ENCODE assay signal across 8 cellular contexts in the genomic region with DNA sequence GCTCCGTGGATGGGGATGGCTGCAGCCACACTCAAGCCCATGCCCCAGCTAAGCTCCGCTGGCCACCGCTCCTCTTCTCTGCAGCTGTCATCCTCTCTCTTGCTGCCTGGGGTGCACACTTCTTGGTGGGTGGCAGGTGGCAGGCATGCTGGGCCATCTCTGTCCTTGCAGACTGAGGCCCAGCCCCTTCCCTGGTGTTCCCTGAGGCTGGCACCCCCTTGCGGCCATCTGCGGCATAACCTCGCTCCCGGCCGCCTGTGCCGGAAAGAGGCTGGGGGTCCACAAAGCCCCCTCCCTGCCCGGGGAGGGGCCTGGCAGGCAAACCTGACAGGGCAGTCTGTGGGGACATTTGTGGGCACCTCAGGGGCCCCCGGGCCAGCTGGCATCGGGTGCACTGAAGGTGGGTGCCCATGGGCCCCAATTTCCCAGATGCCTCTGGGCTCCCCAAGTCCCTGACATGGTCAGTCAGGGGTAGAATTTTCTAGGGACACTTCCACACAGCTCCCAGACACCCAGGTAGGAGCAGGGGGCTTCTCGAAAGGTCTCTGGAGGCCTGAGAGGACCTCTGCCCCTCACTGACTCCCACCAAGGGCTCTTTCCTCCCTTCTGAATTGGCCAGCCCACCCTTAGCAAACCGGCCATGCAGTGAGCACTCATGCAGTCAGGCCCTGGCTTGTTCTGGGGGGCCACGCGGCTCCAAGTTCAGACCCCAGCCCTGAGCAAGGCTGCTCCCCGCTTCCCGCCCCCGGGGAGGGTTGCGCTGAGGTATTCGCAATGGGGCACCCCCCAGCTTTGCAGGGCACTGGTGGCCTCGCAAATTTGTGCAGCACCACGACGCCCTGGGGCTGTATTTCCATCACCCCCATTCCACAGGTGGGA. TPM values are rescaled to one million over a fixed set of nuclear protein-coding genes. Genes with fewer than 3 reads are reported as not detected.
DNase-seq lines count a peak whose midpoint lies in the region; ATAC-seq, FAIRE-seq and TF ChIP-seq lines count a peak whose summit lies in the region.

No MANE protein-coding gene starts in this region.

- no peak overlapping the region for H3K4me2 ChIP-seq in GM23338
- no peak overlapping the region for H3K4me2 ChIP-seq in HepG2 (ENCODE audit: low read depth, low read length)

- H3K9ac ChIP-seq in HepG2 (ENCODE audit: insufficient read depth, low read depth, low read length): no peak overlapping the region

- FAIRE-seq in HepG2 (lab: Jason Lieb, UNC): no peak

- no peak overlapping the region for H3K4me3 Mint-ChIP-seq in GM23338
- H3K4me3 Mint-ChIP-seq in T-cell: no peak overlapping the region

- CTCF ChIA-PET in T-cell (lab: Charles Lee) (interaction anchor here in 1 of 2 donors (0.6 kb wide), 1 partner anchor 12 kb away, joined by 3 read pairs; no protein-coding TSS in a partner anchor), HepG2 (lab: Yijun Ruan, JAX; ENCODE audit: low intra/inter-chr PET ratio, low total read pairs) (interaction anchor here (0.9 to 1.8 kb wide), 2 partner anchors 8 to 103 kb away, joined by 6 to 8 read pairs; no protein-coding TSS in a partner anchor)

- no peak overlapping the region for H3K27ac Mint-ChIP-seq in GM23338
- H3K27ac Mint-ChIP-seq in T-cell: no peak overlapping the region

- H3K27ac ChIP-seq in GM23338 (ENCODE audit: low read depth) (no peak overlapping the region), HepG2 (ENCODE audit: extremely low read length, insufficient read depth, low read length) (no peak overlapping the region), stomach (no peak overlapping the region)

- DNase-seq in AG20443 (ENCODE audit: low spot score): peak; percentile 81
- DNase-seq in GM23338 (ENCODE audit: low spot score): peak; percentile 76
- peak in 27 of 34 experiments; percentile 6 to 55 (median 37) for DNase-seq in T-cell
- DNase-seq in astrocyte of the hippocampus (ENCODE audit: low read depth, low spot score): peak; percentile 61
- DNase-seq in HepG2 (ENCODE audit: low spot score): peak; percentile 25
- DNase-seq in stomach: peak; percentile 53
- no peak for DNase-seq in mesenteric fat pad (ENCODE audit: low spot score)

- H3K4me1 Mint-ChIP-seq in GM23338 (peaks cover 6% of the 10 kb centered on the region; the same call in 1 of the 3 replicates), T-cell (peaks cover 2 to 14% (median 10%) of the 10 kb centered on the region in 3 donors)

- no peak for TF ChIP-seq POLR2A in HepG2 (IDR thresholded peaks at IDR 0.05; ENCODE audit: insufficient read depth in 1 of 2, low read depth in 2 of 2, low read length in 2 of 2)
- TF ChIP-seq POLR2A in stomach (IDR thresholded peaks at IDR 0.05): no peak

- in situ Hi-C loops in HepG2 (cut with HindIII; ENCODE audit: extremely low pct_ligation_motif_present, low pct_unique_long_range_greater_than_20kb): loop anchor here (5.0 to 10.0 kb wide), 2 partner anchors 102 to 330 kb away; no protein-coding TSS in a partner anchor

- peak; percentile 71 for TF ChIP-seq RAD21 in HepG2 (CRISPR knock-in tag; IDR thresholded peaks at IDR 0.05)

- H3K9me3 ChIP-seq in HepG2 (ENCODE audit: low read length) (no peaks in the 10 kb centered on the region), stomach (no peaks in the 10 kb centered on the region)

- H4K20me1 ChIP-seq in GM23338 (replicated peaks; ENCODE audit: insufficient read depth) (no peaks in the 10 kb centered on the region), HepG2 (ENCODE audit: insufficient read depth, low read length) (no peaks in the 10 kb centered on the region)

- no peaks in the 10 kb centered on the region for H3K9me3 Mint-ChIP-seq in GM23338
- H3K9me3 Mint-ChIP-seq in T-cell: no peaks in the 10 kb centered on the region

- no peaks in the 10 kb centered on the region for H3K36me3 Mint-ChIP-seq in GM23338 (ENCODE audit: low read depth)
- no peaks in the 10 kb centered on the region for H3K36me3 Mint-ChIP-seq in T-cell

- H2AFZ ChIP-seq in GM23338 (peak overlapping the region; percentile 66; the same call in 1 of the 2 replicates), HepG2 (ENCODE audit: low read length) (no peak overlapping the region)

- H3K4me3 ChIP-seq in GM23338: no peak overlapping the region
- H3K4me3 ChIP-seq in HepG2 (replicated peaks in 1 of 3; ENCODE audit: insufficient read depth in 1 of 3, low read depth in 2 of 3, low read length in 3 of 3): no peak overlapping the region
- H3K4me3 ChIP-seq in stomach: no peak overlapping the region

- no TSS peak for BruUV-seq in HepG2 (replicated peaks; lab: Mats Ljungman, UMichigan)

- TF ChIP-seq CTCF in GM23338 (conservative IDR thresholded peaks at IDR 0.05; ENCODE audit: low read depth in 2 of 2): peak; percentile 85 to 86
- peak; percentile 85 for TF ChIP-seq CTCF in HepG2 (CRISPR knock-in tag; IDR thresholded peaks at IDR 0.05)
- peak in 5 of 7 experiments; percentile 42 to 90 (median 66) for TF ChIP-seq CTCF in stomach (IDR thresholded peaks at IDR 0.05)

- intact Hi-C loops in HepG2 (cut with micrococcal nuclease; ENCODE audit: unreplicated experiment): loop anchor here (5.0 kb wide), 1 partner anchor 227 kb away; no protein-coding TSS in a partner anchor
- intact Hi-C loops in stomach (cut with DNase I; ENCODE audit: low total_unique reads): loop anchor here (2.0 to 5.0 kb wide), 3 partner anchors 102 to 226 kb away; no protein-coding TSS in a partner anchor

- TF ChIP-seq EP300 in HepG2 (IDR thresholded peaks at IDR 0.05; ENCODE audit: low read depth in 2 of 2, low read length in 2 of 2) (no peak), HepG2 (CRISPR knock-in tag; IDR thresholded peaks at IDR 0.05; ENCODE audit: borderline replicate concordance) (no peak), stomach (IDR thresholded peaks at IDR 0.05) (no peak)

- H3K36me3 ChIP-seq in GM23338 (ENCODE audit: insufficient read depth) (no peaks in the 10 kb centered on the region), HepG2 (replicated peaks in 1 of 2; ENCODE audit: control insufficient read depth in 1 of 2, insufficient read depth in 2 of 2, low read length in 2 of 2) (no peaks in the 10 kb centered on the region), stomach (no peaks in the 10 kb centered on the region)

- H3F3A ChIP-seq in GM23338 (replicated peaks; ENCODE audit: low read depth): no peaks in the 10 kb centered on the region

- peaks cover 21% of the 10 kb centered on the region for H3K27me3 Mint-ChIP-seq in GM23338 (ENCODE audit: insufficient read depth, low read depth, poor library complexity)
- peaks cover 10 to 15% of the 10 kb centered on the region in 2 donors for H3K27me3 Mint-ChIP-seq in T-cell

- no peaks in the 10 kb centered on the region for H3K9me2 ChIP-seq in GM23338 (ENCODE audit: insufficient read depth)

- no peaks in the 10 kb centered on the region for H3K27me3 ChIP-seq in GM23338 (ENCODE audit: insufficient read depth)
- H3K27me3 ChIP-seq in HepG2 (ENCODE audit: control insufficient read depth in 1 of 2, insufficient read depth in 2 of 2, low read length in 2 of 2): peaks cover 11 to 37% of the 10 kb centered on the region in 2 experiments
- peaks cover 0 to 57% (median 10%) of the 10 kb centered on the region in 3 donors for H3K27me3 ChIP-seq in stomach

- POLR2A ChIA-PET in T-cell (lab: Charles Lee) (no interaction called here), HepG2 (lab: Yijun Ruan, JAX) (no interaction called here)

- WGBS in HepG2 (ENCODE audit: low lambda C conversion rate): 53% methylated on average over 4 of the region's 24 CpGs
- WGBS in stomach, 5 donors: 53 to 73% (median 58%) methylated on average over 17 to 24 of the region's 24 CpGs

- ATAC-seq in GM23338 (peak; percentile 63), T-cell (replicated peaks in 1 of 4) (no peak), HepG2 (peak; percentile 46), HG02763 (IDR thresholded peaks at IDR 0.05; ENCODE audit: unreplicated experiment) (no peak)

- H3K4me1 ChIP-seq in GM23338 (ENCODE audit: insufficient read depth): no peaks in the 10 kb centered on the region
- peaks cover 36% of the 10 kb centered on the region for H3K4me1 ChIP-seq in HepG2 (ENCODE audit: insufficient read depth, low read length)
- H3K4me1 ChIP-seq in stomach: peaks cover 7 to 21% (median 14%) of the 10 kb centered on the region in 4 donors

- H3K79me2 ChIP-seq in GM23338 (replicated peaks; ENCODE audit: insufficient read depth): no peaks in the 10 kb centered on the region
- H3K79me2 ChIP-seq in HepG2 (ENCODE audit: insufficient read depth, low read length): no peaks in the 10 kb centered on the region

RNA-seq across cellular contexts. Expression of gene TH, which starts 23.5 kb away (rescaled TPM):
- total RNA-seq in GM23338 (2014; rRNA removed; shearing (Covaris generic)): not detected in 2 replicates
- polyA plus RNA-seq in GM23338 (2016; fragmentation: Nextera tagmentation; extraction: Ambion mirVana) (0.34 TPM in 1 of 2 replicates, not detected in the other), HepG2 (2011; rRNA removed) (0.36 and 0.42 TPM in 2 replicates), stomach (1 to 10 TPM in 1 of 3 donors, under 1 TPM in 1, not detected in 1; 0.13 to 1.7 TPM)
- total RNA-seq in T-cell (not detected), HepG2 (2016; rRNA removed; fragmentation: Illumina TruSeq; extraction: Trizol) (not detected in 2 replicates), stomach (not detected), mesenteric fat pad (not detected)
- total RNA-seq in HepG2 (2016; cell fraction: cytosol; rRNA removed; fragmentation: Illumina TruSeq; extraction: Trizol; ENCODE audit: low read depth): not detected in 2 replicates
- total RNA-seq in HepG2 (2016; cell fraction: insoluble cytoplasmic fraction; rRNA removed; fragmentation: Illumina TruSeq; extraction: Trizol): not detected in 2 replicates
- total RNA-seq in HepG2 (2016; cell fraction: membrane; rRNA removed; fragmentation: Illumina TruSeq; extraction: Trizol): not detected in 2 replicates
- not detected in 2 replicates for total RNA-seq in HepG2 (2016; cell fraction: nucleus; rRNA removed; fragmentation: Illumina TruSeq; extraction: Trizol)
- polyA plus RNA-seq in HepG2 (2011; cell fraction: cytosol; rRNA removed): 0.08 and 0.15 TPM in 2 replicates
- 3.1 and 4.3 TPM in 2 replicates for polyA plus RNA-seq in HepG2 (2011; cell fraction: nucleus; rRNA removed)
- polyA plus RNA-seq in HepG2 (2012): not detected in 2 replicates
- not detected in 2 replicates for polyA plus RNA-seq in HepG2 (2016; cell fraction: cytosol; fragmentation: Illumina TruSeq; extraction: Trizol; ENCODE audit: low read depth)
- not detected in 2 replicates for polyA plus RNA-seq in HepG2 (2016; cell fraction: insoluble cytoplasmic fraction; fragmentation: Illumina TruSeq; extraction: Trizol; ENCODE audit: low read depth)
- polyA plus RNA-seq in HepG2 (2016; cell fraction: membrane; fragmentation: Illumina TruSeq; extraction: Trizol; ENCODE audit: low read depth): not detected in 2 replicates
- not detected in 2 replicates for polyA plus RNA-seq in HepG2 (2016; cell fraction: nucleus; fragmentation: Illumina TruSeq; extraction: Trizol; ENCODE audit: insufficient read depth, low read depth)
- polyA minus RNA-seq in HepG2 (2011; rRNA and poly(A)+ RNA removed; ENCODE audit: low replicate concordance): not detected in 2 replicates
- not detected in 2 replicates for polyA minus RNA-seq in HepG2 (2011; cell fraction: cytosol; rRNA and poly(A)+ RNA removed)
- polyA minus RNA-seq in HepG2 (2011; cell fraction: nucleus; rRNA and poly(A)+ RNA removed): not detected in 2 replicates

RNA-seq across cellular contexts. Expression of gene INS, which starts 34.1 kb away (rescaled TPM):
- total RNA-seq in GM23338 (2014; rRNA removed; shearing (Covaris generic)): not detected in 2 replicates
- polyA plus RNA-seq in GM23338 (2016; fragmentation: Nextera tagmentation; extraction: Ambion mirVana): not detected in 2 replicates
- total RNA-seq in T-cell: under 1 TPM in 2 of 5 donors, not detected in 3; 0.53 to 0.82 TPM
- not detected in 2 replicates for total RNA-seq in HepG2 (2016; rRNA removed; fragmentation: Illumina TruSeq; extraction: Trizol)
- not detected in 2 replicates for total RNA-seq in HepG2 (2016; cell fraction: cytosol; rRNA removed; fragmentation: Illumina TruSeq; extraction: Trizol; ENCODE audit: low read depth)
- not detected in 2 replicates for total RNA-seq in HepG2 (2016; cell fraction: insoluble cytoplasmic fraction; rRNA removed; fragmentation: Illumina TruSeq; extraction: Trizol)
- not detected in 2 replicates for total RNA-seq in HepG2 (2016; cell fraction: membrane; rRNA removed; fragmentation: Illumina TruSeq; extraction: Trizol)
- total RNA-seq in HepG2 (2016; cell fraction: nucleus; rRNA removed; fragmentation: Illumina TruSeq; extraction: Trizol): not detected in 2 replicates
- not detected in 2 replicates for polyA plus RNA-seq in HepG2 (2011; rRNA removed)
- not detected in 2 replicates for polyA plus RNA-seq in HepG2 (2011; cell fraction: cytosol; rRNA removed)
- not detected in 2 replicates for polyA plus RNA-seq in HepG2 (2011; cell fraction: nucleus; rRNA removed)
- polyA plus RNA-seq in HepG2 (2012): not detected in 2 replicates
- polyA plus RNA-seq in HepG2 (2016; cell fraction: cytosol; fragmentation: Illumina TruSeq; extraction: Trizol; ENCODE audit: low read depth): not detected in 2 replicates
- polyA plus RNA-seq in HepG2 (2016; cell fraction: insoluble cytoplasmic fraction; fragmentation: Illumina TruSeq; extraction: Trizol; ENCODE audit: low read depth): not detected in 2 replicates
- polyA plus RNA-seq in HepG2 (2016; cell fraction: membrane; fragmentation: Illumina TruSeq; extraction: Trizol; ENCODE audit: low read depth): not detected in 2 replicates
- polyA plus RNA-seq in HepG2 (2016; cell fraction: nucleus; fragmentation: Illumina TruSeq; extraction: Trizol; ENCODE audit: insufficient read depth, low read depth): not detected in 2 replicates
- not detected in 2 replicates for polyA minus RNA-seq in HepG2 (2011; rRNA and poly(A)+ RNA removed; ENCODE audit: low replicate concordance)
- not detected in 2 replicates for polyA minus RNA-seq in HepG2 (2011; cell fraction: cytosol; rRNA and poly(A)+ RNA removed)
- not detected in 2 replicates for polyA minus RNA-seq in HepG2 (2011; cell fraction: nucleus; rRNA and poly(A)+ RNA removed)
- not detected for total RNA-seq in stomach
- 10 to 100 TPM in 1 of 3 donors, 1 to 10 TPM in 1, not detected in 1; 7.2 to 37.6 TPM for polyA plus RNA-seq in stomach
- 0.74 TPM for total RNA-seq in mesenteric fat pad

RNA-seq across cellular contexts. Expression of gene IGF2, which starts 55.9 kb away (rescaled TPM):
- total RNA-seq in GM23338 (2014; rRNA removed; shearing (Covaris generic)): 0.70 and 1.4 TPM in 2 replicates
- polyA plus RNA-seq in GM23338 (2016; fragmentation: Nextera tagmentation; extraction: Ambion mirVana): 4.0 and 4.4 TPM in 2 replicates
- total RNA-seq in T-cell: under 1 TPM in 4 of 5 donors, not detected in 1; 0.30 to 0.98 (median 0.60) TPM
- total RNA-seq in HepG2 (2016; rRNA removed; fragmentation: Illumina TruSeq; extraction: Trizol): 79.1 and 138 TPM in 2 replicates
- 150 and 154 TPM in 2 replicates for total RNA-seq in HepG2 (2016; cell fraction: cytosol; rRNA removed; fragmentation: Illumina TruSeq; extraction: Trizol; ENCODE audit: low read depth)
- total RNA-seq in HepG2 (2016; cell fraction: insoluble cytoplasmic fraction; rRNA removed; fragmentation: Illumina TruSeq; extraction: Trizol): 71.0 and 125 TPM in 2 replicates
- 362 and 363 TPM in 2 replicates for total RNA-seq in HepG2 (2016; cell fraction: membrane; rRNA removed; fragmentation: Illumina TruSeq; extraction: Trizol)
- 89.6 and 109 TPM in 2 replicates for total RNA-seq in HepG2 (2016; cell fraction: nucleus; rRNA removed; fragmentation: Illumina TruSeq; extraction: Trizol)
- polyA plus RNA-seq in HepG2 (2011; rRNA removed): 254 and 379 TPM in 2 replicates
- 454 and 616 TPM in 2 replicates for polyA plus RNA-seq in HepG2 (2011; cell fraction: cytosol; rRNA removed)
- polyA plus RNA-seq in HepG2 (2011; cell fraction: nucleus; rRNA removed): 839 and 1,149 TPM in 2 replicates
- 4,210 and 4,559 TPM in 2 replicates for polyA plus RNA-seq in HepG2 (2012)
- polyA plus RNA-seq in HepG2 (2016; cell fraction: cytosol; fragmentation: Illumina TruSeq; extraction: Trizol; ENCODE audit: low read depth): 341 and 387 TPM in 2 replicates
- 1,191 and 1,950 TPM in 2 replicates for polyA plus RNA-seq in HepG2 (2016; cell fraction: insoluble cytoplasmic fraction; fragmentation: Illumina TruSeq; extraction: Trizol; ENCODE audit: low read depth)
- polyA plus RNA-seq in HepG2 (2016; cell fraction: membrane; fragmentation: Illumina TruSeq; extraction: Trizol; ENCODE audit: low read depth): 1,798 and 2,413 TPM in 2 replicates
- 949 and 1,082 TPM in 2 replicates for polyA plus RNA-seq in HepG2 (2016; cell fraction: nucleus; fragmentation: Illumina TruSeq; extraction: Trizol; ENCODE audit: insufficient read depth, low read depth)
- polyA minus RNA-seq in HepG2 (2011; rRNA and poly(A)+ RNA removed; ENCODE audit: low replicate concordance): 0.19 and 781 TPM in 2 replicates
- 811 and 1,353 TPM in 2 replicates for polyA minus RNA-seq in HepG2 (2011; cell fraction: cytosol; rRNA and poly(A)+ RNA removed)
- polyA minus RNA-seq in HepG2 (2011; cell fraction: nucleus; rRNA and poly(A)+ RNA removed): 170 and 248 TPM in 2 replicates
- 100 to 1,000 TPM in 1 of 5 donors, 10 to 100 TPM in 3, 1 to 10 TPM in 1; 5.2 to 164 (median 29.2) TPM for total RNA-seq in stomach
- polyA plus RNA-seq in stomach: 1 to 10 TPM; 3.8 to 9.6 (median 5.2) TPM
- 148 TPM for total RNA-seq in mesenteric fat pad

Comparison
In these comparisons a context has a peak if more than half of its experiments do, and no peak if none do; other contexts are left out.
1. ATAC-seq: peak in GM23338 (single experiment) and HepG2 (single experiment); none in T-cell (0 of 4) and HG02763 (single experiment).
2. Peak in every context shown above with its lines, with median percentiles within 50 percentile points of each other: CTCF ChIP-seq.